Comparison of ENCODE assay signal across 1 cellular context in genomic region chr7:55963584-55964168, GRCh38.
TF ChIP-seq lines count a peak whose summit lies in the region.

No MANE protein-coding gene starts in this region.

TF ChIP-seq in IMR-90, 13 proteins besides CTCF, POLR2A, EP300 and RAD21 (continued from another document):
- TF ChIP-seq SMC3 (IDR thresholded peaks at IDR 0.05; ENCODE audit: low read depth, low read length): no peak
TF ChIP-seq in IMR-90: peak in this region for 0.
